Comparison of ENCODE assay signal across 10 cellular contexts in the genomic region with DNA sequence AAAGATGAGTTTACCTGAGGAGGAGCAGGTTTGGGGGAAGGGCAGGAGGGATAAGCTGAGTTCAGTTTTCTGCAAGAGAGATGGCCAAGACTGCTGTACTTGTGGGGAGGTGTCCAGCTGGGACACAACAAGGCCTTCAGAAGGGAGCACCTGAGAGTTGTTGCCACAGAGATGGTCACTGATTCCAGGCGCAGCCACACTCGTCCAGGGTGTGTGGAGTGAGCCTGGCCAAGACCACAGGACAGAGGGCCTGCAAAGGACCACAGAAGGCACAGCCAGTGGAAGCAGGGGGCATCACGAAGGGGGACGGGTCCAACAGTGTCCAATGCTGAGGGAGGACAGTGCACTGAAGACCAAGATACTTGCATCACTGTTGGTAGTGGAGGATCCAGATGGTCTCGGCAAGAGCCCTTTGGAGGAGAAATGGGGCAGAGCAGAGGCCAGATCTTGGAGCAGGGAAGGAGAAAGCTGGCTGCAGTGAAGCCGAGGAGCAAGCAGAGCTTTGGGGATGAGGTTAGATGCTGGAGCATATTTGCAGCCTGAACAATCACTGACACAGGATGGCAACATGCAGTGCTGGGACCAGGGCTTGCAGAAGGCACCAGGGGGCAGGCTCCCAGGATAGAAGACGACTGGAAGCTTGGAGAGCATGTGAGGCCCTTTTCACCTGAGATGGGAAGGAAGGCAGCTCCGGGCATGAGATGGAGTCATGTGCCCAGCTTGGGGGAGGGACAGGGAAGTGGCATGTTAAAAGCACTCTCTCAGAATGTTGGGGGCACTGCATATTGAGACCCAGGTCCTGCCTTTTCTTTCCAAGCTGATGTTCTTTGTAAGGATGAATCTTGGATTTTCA.
DNase-seq lines count a peak whose midpoint lies in the region; ATAC-seq, FAIRE-seq and TF ChIP-seq lines count a peak whose summit lies in the region.
"Had no signal": no experiment of that assay in that cellular context is flagged by ENCODE, and none has a peak within 500 bp of the region (broad histone marks: within the 10 kb centered on the region; RNA-seq: fewer than 3 reads in every experiment).

No MANE protein-coding gene starts in this region.

- 92% methylated on average over 8 of the region's 8 CpGs; no CpG with 5 or more reads in 1 of the 2 experiments for WGBS in H1 (ENCODE audit: extremely low coverage in 1 of 2, insufficient coverage in 1 of 2, insufficient read length in 1 of 2, insufficient replicate concordance in 2 of 2, low coverage in 1 of 2, low lambda C conversion rate in 2 of 2, missing lambda C conversion rate in 1 of 2), 2 experiments
- no CpG with 5 or more reads among the region's 8 CpGs for WGBS in trophoblast cell (ENCODE audit: extremely low coverage, insufficient coverage, insufficient read length)

- no peak overlapping the region for H2AK5ac ChIP-seq in H1 (ENCODE audit: low read depth, low read length)
- H2AK5ac ChIP-seq in trophoblast cell (ENCODE audit: low read length) = no peak overlapping the region

- H2BK120ac ChIP-seq in H1 (replicated peaks; ENCODE audit: low read depth, low read length) (no peak overlapping the region), trophoblast cell (ENCODE audit: insufficient read depth, low read length, poor library complexity) (no peak overlapping the region)

- DNase-seq in DMS53 (lab: John Stamatoyannopoulos, UW) = peak; percentile 52
- DNase-seq in DMS53 treated with DMSO at 0.1 percent for 48 hours (lab: John Stamatoyannopoulos, UW; ENCODE audit: unreplicated experiment) = no peak
- peak; percentile 81 for DNase-seq in HuH-7 (ENCODE audit: low spot score)
- DNase-seq in H1 (ENCODE audit: low read depth in 1 of 2, low spot score in 2 of 2) = peak in 1 of 2 experiments; percentile 35
- peak; percentile 38 to 53 for DNase-seq in trophoblast cell
- no peak for DNase-seq in effector CD4-positive, alpha-beta T cell

- no peaks in the 10 kb centered on the region for H3K79me2 ChIP-seq in H1 (ENCODE audit: control insufficient read depth in 1 of 2, insufficient read depth in 2 of 2, low read length in 2 of 2)
- no peaks in the 10 kb centered on the region for H3K79me2 ChIP-seq in trophoblast cell (ENCODE audit: control insufficient read depth, insufficient read depth, low read length, poor library complexity)

- no peak overlapping the region for H3K4me3 ChIP-seq in H1 (ENCODE audit: extremely low read depth in 1 of 4, insufficient read depth in 2 of 4, low read depth in 3 of 4, low read length in 4 of 4)
- no peak overlapping the region for H3K4me3 ChIP-seq in trophoblast cell (ENCODE audit: low read depth, low read length)
- H3K4me3 ChIP-seq: body of pancreas, tibial artery had no signal

- no peak overlapping the region for H2BK20ac ChIP-seq in H1 (ENCODE audit: low read length)

- no peak overlapping the region for H3K18ac ChIP-seq in H1 (ENCODE audit: extremely low read depth, low read length)
- H3K18ac ChIP-seq in trophoblast cell (ENCODE audit: low read length) = no peak overlapping the region

- no peaks in the 10 kb centered on the region for H4K20me1 ChIP-seq in H1 (replicated peaks in 1 of 2; ENCODE audit: control insufficient read depth in 1 of 2, insufficient read depth in 2 of 2, low read length in 2 of 2)

- no peak overlapping the region for H3K23ac ChIP-seq in H1 (ENCODE audit: insufficient read length)
- no peak overlapping the region for H3K23ac ChIP-seq in trophoblast cell (ENCODE audit: low read length)

- H3K79me1 ChIP-seq in H1 (ENCODE audit: low read depth, low read length) (no peaks in the 10 kb centered on the region), trophoblast cell (ENCODE audit: low read length) (no peaks in the 10 kb centered on the region)

- TF ChIP-seq POLR2A in H1 (IDR thresholded peaks at IDR 0.05; ENCODE audit: control extremely low read depth in 1 of 2, low read depth in 2 of 2, low read length in 2 of 2) = no peak

- CTCF ChIA-PET in H1 (lab: Charles Lee; ENCODE audit: partially characterized antibody) = interaction anchor here (0.6 to 8.3 kb wide), 17 partner anchors 9 to 790 kb away, joined by 3 to 90 read pairs (median 4); no protein-coding TSS in a partner anchor

- H3K9ac ChIP-seq in H1 (replicated peaks in 1 of 4; ENCODE audit: extremely low read depth in 1 of 4, low read depth in 3 of 4, low read length in 3 of 4) = no peak overlapping the region
- H3K9ac ChIP-seq in trophoblast cell (ENCODE audit: low read length) = no peak overlapping the region

- H3K27me3 ChIP-seq in H1 (replicated peaks in 1 of 4; ENCODE audit: control insufficient read depth in 3 of 4, extremely low read depth in 1 of 4, insufficient read depth in 3 of 4, low read length in 3 of 4) = no peaks in the 10 kb centered on the region
- no peaks in the 10 kb centered on the region for H3K27me3 ChIP-seq in trophoblast cell (ENCODE audit: insufficient read depth, low read length)
- H3K27me3 ChIP-seq: body of pancreas, tibial artery had no signal

- H3K4me1 ChIP-seq in H1 (replicated peaks in 1 of 4; ENCODE audit: control insufficient read depth in 3 of 4, insufficient read depth in 4 of 4, low read length in 3 of 4) (no peaks in the 10 kb centered on the region; a peak in 1 of 7 replicates), trophoblast cell (ENCODE audit: control insufficient read depth in 1 of 2, insufficient read depth in 2 of 2, low read length in 2 of 2) (no peaks in the 10 kb centered on the region)
- H3K4me1 ChIP-seq: body of pancreas had no signal

- no peak overlapping the region for H2BK15ac ChIP-seq in H1 (ENCODE audit: low read length)

- no peak overlapping the region for H2BK5ac ChIP-seq in H1 (ENCODE audit: low read depth, low read length)
- no peak overlapping the region for H2BK5ac ChIP-seq in trophoblast cell (ENCODE audit: low read depth, low read length, poor library complexity)

- FAIRE-seq in H1 (lab: Jason Lieb, UNC) = no peak

- H3K4ac ChIP-seq in H1 (replicated peaks; ENCODE audit: insufficient read length, low read depth, low read length) = no peak overlapping the region
- no peak overlapping the region for H3K4ac ChIP-seq in trophoblast cell (ENCODE audit: low read depth, low read length)

- H4K8ac ChIP-seq in H1 (ENCODE audit: extremely low read depth, insufficient read depth, low read length) (no peak overlapping the region), trophoblast cell (ENCODE audit: low read depth, low read length) (no peak overlapping the region)

- H3K36me3 ChIP-seq in H1 (ENCODE audit: control insufficient read depth in 2 of 4, insufficient read depth in 4 of 4, low read length in 3 of 4) = no peaks in the 10 kb centered on the region
- H3K36me3 ChIP-seq in trophoblast cell (ENCODE audit: control insufficient read depth in 1 of 2, insufficient read depth in 2 of 2, low read length in 2 of 2) = no peaks in the 10 kb centered on the region
- H3K36me3 ChIP-seq: tibial artery had no signal

- H3K56ac ChIP-seq in H1 (replicated peaks; ENCODE audit: insufficient read length, low read depth, low read length) = no peak overlapping the region

- peak; percentile 15 to 34; a peak in 2 of 4 replicates for TF ChIP-seq RAD21 in H1 (IDR thresholded peaks at IDR 0.05 in 1 of 2, conservative IDR thresholded peaks at IDR 0.05 in 1 of 2; ENCODE audit: low read depth in 2 of 2, low read length in 2 of 2)

- no peak overlapping the region for H4K12ac ChIP-seq in trophoblast cell (ENCODE audit: low read depth, low read length)

- no peak overlapping the region for H3K14ac ChIP-seq in H1 (ENCODE audit: insufficient read length)
- no peak overlapping the region for H3K14ac ChIP-seq in trophoblast cell (ENCODE audit: low read length)

- no peaks in the 10 kb centered on the region for H3K23me2 ChIP-seq in H1 (ENCODE audit: low read depth, low read length)

- no peaks in the 10 kb centered on the region for H3K9me3 ChIP-seq in H1 (ENCODE audit: insufficient read depth in 2 of 2, low read depth in 1 of 2, low read length in 1 of 2)
- no peaks in the 10 kb centered on the region for H3K9me3 ChIP-seq in trophoblast cell (ENCODE audit: insufficient read depth, low read depth, low read length)
- H3K9me3 ChIP-seq: body of pancreas, tibial artery had no signal

- H3K4me2 ChIP-seq in H1 (ENCODE audit: insufficient read depth in 1 of 2, low read depth in 2 of 2, low read length in 2 of 2) (no peak overlapping the region), trophoblast cell (ENCODE audit: low read length) (no peak overlapping the region)

- POLR2A ChIA-PET in H1 (lab: Charles Lee; ENCODE audit: partially characterized antibody) = interaction anchor here (0.8 to 2.4 kb wide), 3 partner anchors 9 to 375 kb away, joined by 3 to 5 read pairs (median 4); no protein-coding TSS in a partner anchor

- no peak overlapping the region for H3K27ac ChIP-seq in H1 (ENCODE audit: low read depth, low read length)
- H3K27ac ChIP-seq in trophoblast cell (ENCODE audit: low read depth, low read length) = no peak overlapping the region
- H3K27ac ChIP-seq: body of pancreas had no signal

- H4K5ac ChIP-seq in H1 (ENCODE audit: insufficient read length, low read depth, low read length) = no peak overlapping the region

- no peak for ATAC-seq in HG02852 (IDR thresholded peaks at IDR 0.05; ENCODE audit: unreplicated experiment)
- ATAC-seq in GM18861 (IDR thresholded peaks at IDR 0.05; ENCODE audit: unreplicated experiment) = no peak

- no peak overlapping the region for H2AFZ ChIP-seq in H1 (ENCODE audit: low read length)
- H2AFZ ChIP-seq in trophoblast cell (ENCODE audit: insufficient read depth, low read length, poor library complexity) = no peak overlapping the region

- TF ChIP-seq CTCF in H1 (IDR thresholded peaks at IDR 0.05; ENCODE audit: control extremely low read depth in 1 of 3, insufficient read depth in 1 of 3, low read depth in 1 of 3, low read length in 3 of 3) = peak in 2 of 3 experiments; percentile 9 to 24; a peak in 3 of 4 replicates

- H2BK12ac ChIP-seq in H1 (ENCODE audit: low read depth, low read length) (no peak overlapping the region), trophoblast cell (ENCODE audit: low read length) (no peak overlapping the region)

- H4K91ac ChIP-seq in H1 (replicated peaks; ENCODE audit: insufficient read length, low read length) = no peak overlapping the region
- no peak overlapping the region for H4K91ac ChIP-seq in trophoblast cell (ENCODE audit: low read depth, low read length)

- no peak for TF ChIP-seq EP300 in H1 (IDR thresholded peaks at IDR 0.05; ENCODE audit: borderline replicate concordance in 1 of 2, low read depth in 2 of 2, low read length in 2 of 2)

TF ChIP-seq in H1, 55 proteins besides CTCF, POLR2A, EP300 and RAD21 (continues in another document):
- no peak for TF ChIP-seq KDM5A (IDR thresholded peaks at IDR 0.05; ENCODE audit: low read length)
- no peak for TF ChIP-seq HDAC2 (IDR thresholded peaks at IDR 0.05; ENCODE audit: borderline replicate concordance in 1 of 2, low read depth in 2 of 2, low read length in 2 of 2)
- no peak for TF ChIP-seq POU5F1 (IDR thresholded peaks at IDR 0.05; ENCODE audit: low read depth, low read length)
- TF ChIP-seq KDM1A (IDR thresholded peaks at IDR 0.05; ENCODE audit: borderline replicate concordance, low read length) = no peak
- TF ChIP-seq YY1 (IDR thresholded peaks at IDR 0.05; ENCODE audit: low read depth, low read length) = no peak

Comparison
In these comparisons a context has a peak if more than half of its experiments do, and no peak if none do; other contexts are left out.
1. DNase-seq: peak in DMS53 (single experiment), HuH-7 (single experiment) and trophoblast cell (2 of 2); none in DMS53 treated with DMSO at 0.1 percent for 48 hours (single experiment) and effector CD4-positive, alpha-beta T cell (single experiment).